Comparison of ENCODE assay signal across 1 cellular context in the genomic region with DNA sequence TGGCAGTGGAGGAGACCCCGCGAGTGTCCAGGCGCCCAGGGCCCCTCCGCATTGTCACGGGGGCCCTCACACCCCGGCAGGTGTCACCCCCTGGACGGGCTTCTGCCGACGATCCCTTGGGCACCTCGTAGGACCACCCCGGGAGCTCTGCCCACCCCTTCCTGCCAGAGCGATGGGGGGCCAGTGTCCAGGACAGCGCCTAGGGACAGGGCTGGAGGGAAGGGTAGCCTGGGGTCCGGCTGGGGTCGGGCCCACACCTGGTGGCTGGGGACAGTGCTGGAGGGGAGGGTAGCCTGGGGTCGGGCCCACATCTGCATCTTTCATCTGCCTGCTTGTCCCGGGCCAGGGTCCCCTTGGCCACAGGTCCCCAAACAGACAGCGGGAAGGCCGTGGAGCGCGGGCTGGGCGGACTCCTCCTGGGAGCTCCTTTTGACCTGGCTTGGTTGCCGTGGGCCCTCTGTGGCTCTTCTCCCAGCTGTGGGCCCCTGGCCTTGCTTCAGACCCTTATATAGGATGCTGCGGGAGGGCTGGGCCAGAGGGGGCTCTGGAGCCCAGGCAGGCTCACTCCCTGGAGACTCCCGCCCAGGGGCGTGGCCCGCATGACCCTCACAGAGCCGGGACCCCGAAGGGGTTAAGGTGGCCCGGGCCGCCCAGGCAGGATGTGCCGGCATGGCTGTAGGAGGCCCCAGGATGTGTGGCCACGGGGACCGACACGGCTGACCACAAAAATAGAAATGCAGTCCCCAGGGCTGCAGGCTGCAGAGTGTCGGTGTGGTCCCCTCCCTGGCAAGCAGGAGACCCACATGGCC.
TF ChIP-seq lines count a peak whose summit lies in the region.

No MANE protein-coding gene starts in this region.

TF ChIP-seq in neural cell, 6 proteins besides CTCF, POLR2A, EP300 and RAD21 (continued from another document):
- TF ChIP-seq, protein P1, sequence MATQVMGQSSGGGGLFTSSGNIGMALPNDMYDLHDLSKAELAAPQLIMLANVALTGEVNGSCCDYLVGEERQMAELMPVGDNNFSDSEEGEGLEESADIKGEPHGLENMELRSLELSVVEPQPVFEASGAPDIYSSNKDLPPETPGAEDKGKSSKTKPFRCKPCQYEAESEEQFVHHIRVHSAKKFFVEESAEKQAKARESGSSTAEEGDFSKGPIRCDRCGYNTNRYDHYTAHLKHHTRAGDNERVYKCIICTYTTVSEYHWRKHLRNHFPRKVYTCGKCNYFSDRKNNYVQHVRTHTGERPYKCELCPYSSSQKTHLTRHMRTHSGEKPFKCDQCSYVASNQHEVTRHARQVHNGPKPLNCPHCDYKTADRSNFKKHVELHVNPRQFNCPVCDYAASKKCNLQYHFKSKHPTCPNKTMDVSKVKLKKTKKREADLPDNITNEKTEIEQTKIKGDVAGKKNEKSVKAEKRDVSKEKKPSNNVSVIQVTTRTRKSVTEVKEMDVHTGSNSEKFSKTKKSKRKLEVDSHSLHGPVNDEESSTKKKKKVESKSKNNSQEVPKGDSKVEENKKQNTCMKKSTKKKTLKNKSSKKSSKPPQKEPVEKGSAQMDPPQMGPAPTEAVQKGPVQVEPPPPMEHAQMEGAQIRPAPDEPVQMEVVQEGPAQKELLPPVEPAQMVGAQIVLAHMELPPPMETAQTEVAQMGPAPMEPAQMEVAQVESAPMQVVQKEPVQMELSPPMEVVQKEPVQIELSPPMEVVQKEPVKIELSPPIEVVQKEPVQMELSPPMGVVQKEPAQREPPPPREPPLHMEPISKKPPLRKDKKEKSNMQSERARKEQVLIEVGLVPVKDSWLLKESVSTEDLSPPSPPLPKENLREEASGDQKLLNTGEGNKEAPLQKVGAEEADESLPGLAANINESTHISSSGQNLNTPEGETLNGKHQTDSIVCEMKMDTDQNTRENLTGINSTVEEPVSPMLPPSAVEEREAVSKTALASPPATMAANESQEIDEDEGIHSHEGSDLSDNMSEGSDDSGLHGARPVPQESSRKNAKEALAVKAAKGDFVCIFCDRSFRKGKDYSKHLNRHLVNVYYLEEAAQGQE (IDR thresholded peaks at IDR 0.05; ENCODE audit: borderline replicate concordance) = no peak
- TF ChIP-seq EZH2 (IDR thresholded peaks at IDR 0.05; ENCODE audit: borderline replicate concordance, insufficient read depth, low read length, poor library complexity, severe bottlenecking) (no peak), SMC3 (conservative IDR thresholded peaks at IDR 0.05; ENCODE audit: poor library complexity) (no peak)
